ENCODE assay signal across 9 cellular contexts in genomic region chr17:57486978-57487377, GRCh38.
DNase-seq lines count a peak whose midpoint lies in the region; ATAC-seq, FAIRE-seq and TF ChIP-seq lines count a peak whose summit lies in the region.
"Had no signal": no experiment of that assay in that cellular context is flagged by ENCODE, and none has a peak within 500 bp of the region (broad histone marks: within the 10 kb centered on the region; RNA-seq: fewer than 3 reads in every experiment).

No MANE protein-coding gene starts in this region.

- no peak for TF ChIP-seq POLR2A in GM12891 (IDR thresholded peaks at IDR 0.05; ENCODE audit: low read depth, low read length)

- no peak for DNase-seq in GM12891 (ENCODE audit: insufficient read length, low spot score)
- peak; percentile 27 for DNase-seq in OCI-M1 (lab: John Stamatoyannopoulos, UW)
- DNase-seq in head of caudate nucleus: peak in 26 of 42 donors; percentile 25 to 68 (median 42)
- DNase-seq in pons (ENCODE audit: low spot score): peak; percentile 87
- DNase-seq in NCI-H82 (lab: John Stamatoyannopoulos, UW): no peak
- DNase-seq in RCC 7860 (ENCODE audit: low spot score): no peak
- no peak for DNase-seq in H4 (ENCODE audit: low spot score)

- intact Hi-C loops in head of caudate nucleus (cut with DNase I): no loop called here

- peak; percentile 62 for FAIRE-seq in GM12891 (lab: Jason Lieb, UNC)
- no peak for FAIRE-seq in RCC 7860 (lab: Jason Lieb, UNC)
- FAIRE-seq: D721Med had no signal

- ATAC-seq in HG02642 (IDR thresholded peaks at IDR 0.05; ENCODE audit: poor library complexity, unreplicated experiment): no peak

TF ChIP-seq in GM12891, 5 proteins besides CTCF, POLR2A, EP300 and RAD21:
- TF ChIP-seq SPI1 (IDR thresholded peaks at IDR 0.05; ENCODE audit: low read depth, low read length) (peak; percentile 49; the same call in 1 of the 2 replicates), TAF1 (IDR thresholded peaks at IDR 0.05; ENCODE audit: low read depth, low read length) (no peak)

Comparison
In these comparisons a context has a peak if more than half of its experiments do, and no peak if none do; other contexts are left out.
1. DNase-seq: peak in OCI-M1 (single experiment), head of caudate nucleus (26 of 42) and pons (single experiment); none in GM12891 (single experiment), NCI-H82 (single experiment), RCC 7860 (single experiment) and H4 (single experiment).